In the genomic region with DNA sequence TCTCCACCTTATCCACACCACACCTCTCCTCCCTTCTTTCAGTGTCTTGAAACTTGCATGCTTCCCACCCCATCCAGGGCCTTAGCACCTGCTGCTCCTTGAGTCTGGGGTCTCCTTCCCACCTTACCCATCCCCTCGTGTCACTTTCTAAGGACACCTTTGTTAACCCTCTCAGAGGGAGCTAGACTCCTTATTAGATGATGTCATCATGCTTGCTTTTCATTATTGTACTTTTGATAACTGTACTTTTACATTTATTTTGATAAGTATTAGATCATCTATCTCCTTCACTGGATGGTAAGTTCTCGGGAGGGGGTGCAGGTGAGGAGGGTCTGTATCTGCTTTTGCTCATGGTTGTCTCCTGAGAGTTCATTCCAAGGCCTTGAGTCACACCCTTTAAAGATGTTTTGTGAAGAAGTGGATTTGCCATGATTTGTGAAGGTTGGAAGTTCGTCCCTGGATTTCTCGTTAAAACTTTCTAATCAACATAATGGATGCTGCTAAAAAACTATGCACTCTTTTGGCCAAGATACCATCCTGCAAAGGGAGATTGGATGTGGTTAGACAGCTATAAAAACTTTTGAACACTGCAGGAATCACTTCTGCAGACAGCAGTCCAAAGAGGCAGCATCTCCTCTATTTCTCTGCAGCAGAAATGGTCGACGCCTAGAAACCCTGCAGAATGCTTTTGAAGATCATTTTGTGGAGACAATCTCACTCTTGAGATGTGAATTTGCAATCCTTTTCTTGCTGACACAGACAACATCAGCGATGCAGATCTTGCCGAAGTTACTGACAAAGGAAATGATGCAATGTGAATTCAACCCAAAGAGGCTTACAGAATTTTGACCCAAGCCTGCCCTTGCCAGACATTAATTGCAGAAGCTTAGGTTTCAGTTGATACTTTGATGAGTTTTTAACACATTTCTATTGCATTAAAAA, we compare ENCODE assay signal across 21 cellular contexts.
DNase-seq lines count a peak whose midpoint lies in the region; ATAC-seq and TF ChIP-seq lines count a peak whose summit lies in the region.
"Had no signal": no experiment of that assay in that cellular context is flagged by ENCODE, and none has a peak within 500 bp of the region (broad histone marks: within the 10 kb centered on the region; RNA-seq: fewer than 3 reads in every experiment).

No MANE protein-coding gene starts in this region.

- POLR2A ChIA-PET in activated CD8-positive, alpha-beta T cell treated with anti-CD3 and anti-CD28 coated beads, Interleukin-2, amount 10 ng/mL, durations not matched to agents 7 days and 5 days (lab: Charles Lee) = no interaction called here
- POLR2A ChIA-PET in activated CD8-positive, alpha-beta T cell treated with anti-CD3 and anti-CD28 coated beads for 36 hours (lab: Charles Lee) = interaction anchor here (1.0 kb wide), 1 partner anchor 88 kb away, joined by 4 read pairs; no protein-coding TSS in a partner anchor

- TF ChIP-seq EP300 in sigmoid colon (IDR thresholded peaks at IDR 0.05) = no peak

- peak overlapping the region; percentile 56 for H3K27ac Mint-ChIP-seq in activated CD8-positive, alpha-beta T cell treated with anti-CD3 and anti-CD28 coated beads, Interleukin-2, amount 10 ng/mL, durations not matched to agents 7 days and 5 days
- no peak overlapping the region for H3K27ac Mint-ChIP-seq in activated CD8-positive, alpha-beta T cell treated with anti-CD3 and anti-CD28 coated beads for 36 hours
- H3K27ac Mint-ChIP-seq in osteocyte (ENCODE audit: unreplicated experiment) = no peak overlapping the region
- H3K27ac Mint-ChIP-seq: stimulated activated memory B cell treated with anti-CD40 and anti-IgM and Interleukin-4, amounts not matched to agents 10 μg/mL and 1 μg/mL and 100 μg/mL, for 72 hours had no signal

- ATAC-seq in activated CD8-positive, alpha-beta T cell treated with anti-CD3 and anti-CD28 coated beads, Interleukin-2, amount 10 ng/mL, durations not matched to agents 7 days and 5 days = no peak
- ATAC-seq in activated CD8-positive, alpha-beta T cell treated with anti-CD3 and anti-CD28 coated beads for 36 hours = no peak
- ATAC-seq: left lobe of liver; stimulated activated memory B cell treated with anti-CD40 and anti-IgM and Interleukin-4, amounts not matched to agents 10 μg/mL and 1 μg/mL and 100 μg/mL, for 72 hours had no signal

- intact Hi-C loops in activated CD8-positive, alpha-beta T cell treated with anti-CD3 and anti-CD28 coated beads for 36 hours (cut with micrococcal nuclease) = no loop called here
- intact Hi-C loops in sigmoid colon (cut with DNase I) = loop anchor here (5.0 kb wide), 1 partner anchor 156 kb away; no protein-coding TSS in a partner anchor

- peaks cover 9% of the 10 kb centered on the region for H3K27me3 Mint-ChIP-seq in activated CD8-positive, alpha-beta T cell treated with anti-CD3 and anti-CD28 coated beads, Interleukin-2, amount 10 ng/mL, durations not matched to agents 7 days and 5 days (ENCODE audit: low read depth)
- peaks cover 5% of the 10 kb centered on the region for H3K27me3 Mint-ChIP-seq in activated CD8-positive, alpha-beta T cell treated with anti-CD3 and anti-CD28 coated beads for 36 hours
- H3K27me3 Mint-ChIP-seq in osteocyte (ENCODE audit: unreplicated experiment) = no peaks in the 10 kb centered on the region

- no peaks in the 10 kb centered on the region for H3K36me3 Mint-ChIP-seq in activated CD8-positive, alpha-beta T cell treated with anti-CD3 and anti-CD28 coated beads, Interleukin-2, amount 10 ng/mL, durations not matched to agents 7 days and 5 days (ENCODE audit: low read depth)
- no peaks in the 10 kb centered on the region for H3K36me3 Mint-ChIP-seq in activated CD8-positive, alpha-beta T cell treated with anti-CD3 and anti-CD28 coated beads for 36 hours (ENCODE audit: low read depth)
- no peaks in the 10 kb centered on the region for H3K36me3 Mint-ChIP-seq in osteocyte (ENCODE audit: unreplicated experiment)
- H3K36me3 Mint-ChIP-seq: stimulated activated memory B cell treated with anti-CD40 and anti-IgM and Interleukin-4, amounts not matched to agents 10 μg/mL and 1 μg/mL and 100 μg/mL, for 72 hours had no signal

- H3K36me3 ChIP-seq in adipocyte (ENCODE audit: control insufficient read depth, insufficient read depth, low read length, severe bottlenecking) = no peaks in the 10 kb centered on the region
- no peaks in the 10 kb centered on the region for H3K36me3 ChIP-seq in sigmoid colon
- no peaks in the 10 kb centered on the region for H3K36me3 ChIP-seq in brain microvascular endothelial cell (replicated peaks)
- H3K36me3 ChIP-seq: breast epithelium, right atrium auricular region, transverse colon had no signal

- peaks cover 3% of the 10 kb centered on the region for H3K4me1 ChIP-seq in adipocyte (ENCODE audit: control insufficient read depth, insufficient read depth, low read length)
- peaks cover 0 to 44% (median 35%) of the 10 kb centered on the region in 4 donors for H3K4me1 ChIP-seq in sigmoid colon
- H3K4me1 ChIP-seq: breast epithelium had no signal

- in situ Hi-C loops in brain microvascular endothelial cell (cut with HindIII; ENCODE audit: low pct_ligation_motif_present, low sequenced_read_pairs) = no loop called here

- H3K27me3 ChIP-seq in adipocyte (replicated peaks; ENCODE audit: control insufficient read depth, insufficient read depth, low read length) (peaks cover 1% of the 10 kb centered on the region), sigmoid colon (no peaks in the 10 kb centered on the region), brain microvascular endothelial cell (replicated peaks) (no peaks in the 10 kb centered on the region)
- H3K27me3 ChIP-seq: breast epithelium, right atrium auricular region, transverse colon had no signal

- H3K4me3 ChIP-seq in adipocyte (ENCODE audit: low read length) (no peak overlapping the region), sigmoid colon (no peak overlapping the region), brain microvascular endothelial cell (ENCODE audit: low read depth, low read length) (no peak overlapping the region)
- H3K4me3 ChIP-seq: breast epithelium, right atrium auricular region, transverse colon had no signal

- H3K9me3 ChIP-seq in adipocyte (ENCODE audit: control insufficient read depth, low read length) (no peaks in the 10 kb centered on the region), sigmoid colon (no peaks in the 10 kb centered on the region)
- H3K9me3 ChIP-seq: breast epithelium, right atrium auricular region, transverse colon had no signal

- no peak for TF ChIP-seq POLR2A in sigmoid colon (IDR thresholded peaks at IDR 0.05)

- no peak for DNase-seq in activated CD8-positive, alpha-beta T cell treated with anti-CD3 and anti-CD28 coated beads, Interleukin-2, amount 10 ng/mL, durations not matched to agents 7 days and 5 days
- DNase-seq in activated CD8-positive, alpha-beta T cell treated with anti-CD3 and anti-CD28 coated beads for 36 hours = no peak
- DNase-seq in NAMALWA (ENCODE audit: low spot score) (peak; percentile 22), adipocyte (ENCODE audit: low read depth) (peak; percentile 7), osteocyte (ENCODE audit: extremely low spot score, unreplicated experiment) (peak; percentile 40), NCI-H526 treated with DMSO at 0.1 percent for 48 hours (lab: John Stamatoyannopoulos, UW) (no peak), sigmoid colon (no peak), brain microvascular endothelial cell (no peak)
- DNase-seq: ACHN; activated CD4-positive, alpha-beta T cell treated with anti-CD3 and anti-CD28 coated beads, Interleukin-2, amount 50 U/mL, for 48 hours; activated T-cell treated with anti-CD3 and anti-CD28 coated beads, Interleukin-2, amount 50 U/mL, for 48 hours; erythroblast; MM.1S; NCI-H2029 treated with DMSO at 0.1 percent for 48 hours; NCI-H526; SW 1271; transverse colon had no signal

- H3K9me3 Mint-ChIP-seq in activated CD8-positive, alpha-beta T cell treated with anti-CD3 and anti-CD28 coated beads, Interleukin-2, amount 10 ng/mL, durations not matched to agents 7 days and 5 days (ENCODE audit: insufficient read depth) = no peaks in the 10 kb centered on the region
- no peaks in the 10 kb centered on the region for H3K9me3 Mint-ChIP-seq in activated CD8-positive, alpha-beta T cell treated with anti-CD3 and anti-CD28 coated beads for 36 hours
- H3K9me3 Mint-ChIP-seq in osteocyte (ENCODE audit: unreplicated experiment) = no peaks in the 10 kb centered on the region
- H3K9me3 Mint-ChIP-seq: stimulated activated memory B cell treated with anti-CD40 and anti-IgM and Interleukin-4, amounts not matched to agents 10 μg/mL and 1 μg/mL and 100 μg/mL, for 72 hours had no signal

- no peak overlapping the region for H3K4me3 Mint-ChIP-seq in activated CD8-positive, alpha-beta T cell treated with anti-CD3 and anti-CD28 coated beads, Interleukin-2, amount 10 ng/mL, durations not matched to agents 7 days and 5 days
- H3K4me3 Mint-ChIP-seq in activated CD8-positive, alpha-beta T cell treated with anti-CD3 and anti-CD28 coated beads for 36 hours = no peak overlapping the region
- no peak overlapping the region for H3K4me3 Mint-ChIP-seq in osteocyte (ENCODE audit: unreplicated experiment)
- H3K4me3 Mint-ChIP-seq: stimulated activated memory B cell treated with anti-CD40 and anti-IgM and Interleukin-4, amounts not matched to agents 10 μg/mL and 1 μg/mL and 100 μg/mL, for 72 hours had no signal

- no peak overlapping the region for H3K27ac ChIP-seq in sigmoid colon
- H3K27ac ChIP-seq in brain microvascular endothelial cell = no peak overlapping the region
- H3K27ac ChIP-seq: breast epithelium, right atrium auricular region, transverse colon had no signal

- WGBS in sigmoid colon, 2 donors = 67 to 81% methylated on average over 8 of the region's 8 CpGs

- CTCF ChIA-PET in activated CD8-positive, alpha-beta T cell treated with anti-CD3 and anti-CD28 coated beads, Interleukin-2, amount 10 ng/mL, durations not matched to agents 7 days and 5 days (lab: Charles Lee) = no interaction called here
- CTCF ChIA-PET in activated CD8-positive, alpha-beta T cell treated with anti-CD3 and anti-CD28 coated beads for 36 hours (lab: Charles Lee) = no interaction called here

- peaks cover 12% of the 10 kb centered on the region for H3K4me1 Mint-ChIP-seq in activated CD8-positive, alpha-beta T cell treated with anti-CD3 and anti-CD28 coated beads, Interleukin-2, amount 10 ng/mL, durations not matched to agents 7 days and 5 days (ENCODE audit: low read depth)
- H3K4me1 Mint-ChIP-seq in activated CD8-positive, alpha-beta T cell treated with anti-CD3 and anti-CD28 coated beads for 36 hours (ENCODE audit: low read depth) = no peaks in the 10 kb centered on the region
- H3K4me1 Mint-ChIP-seq in osteocyte (ENCODE audit: unreplicated experiment) = no peaks in the 10 kb centered on the region
- H3K4me1 Mint-ChIP-seq: stimulated activated memory B cell treated with anti-CD40 and anti-IgM and Interleukin-4, amounts not matched to agents 10 μg/mL and 1 μg/mL and 100 μg/mL, for 72 hours had no signal

- no peak overlapping the region for H3K9ac ChIP-seq in adipocyte (ENCODE audit: low read length)

- TF ChIP-seq CTCF in activated CD8-positive, alpha-beta T cell treated with anti-CD3 and anti-CD28 coated beads for 36 hours (IDR thresholded peaks at IDR 0.05) = no peak
- TF ChIP-seq CTCF in osteocyte (IDR thresholded peaks at IDR 0.05) = no peak
- no peak for TF ChIP-seq CTCF in sigmoid colon (IDR thresholded peaks at IDR 0.05)
- no peak for TF ChIP-seq CTCF in brain microvascular endothelial cell (IDR thresholded peaks at IDR 0.05; ENCODE audit: low read depth, low read length, missing control alignments)

Comparison
In these comparisons a context has a peak if more than half of its experiments do, and no peak if none do; other contexts are left out.
1. DNase-seq: peak in NAMALWA (single experiment), adipocyte (single experiment) and osteocyte (single experiment); none in activated CD8-positive, alpha-beta T cell treated with anti-CD3 and anti-CD28 coated beads, Interleukin-2, amount 10 ng/mL, durations not matched to agents 7 days and 5 days (single experiment), activated CD8-positive, alpha-beta T cell treated with anti-CD3 and anti-CD28 coated beads for 36 hours (single experiment), NCI-H526 treated with DMSO at 0.1 percent for 48 hours (single experiment), sigmoid colon (single experiment) and brain microvascular endothelial cell (single experiment).